In genomic region chr5:1931590-1932138, GRCh38 we compare ENCODE assay signal across 10 cellular contexts. TPM values are rescaled to one million over a fixed set of nuclear protein-coding genes. Genes with fewer than 3 reads are reported as not detected.
DNase-seq lines count a peak whose midpoint lies in the region; ATAC-seq and TF ChIP-seq lines count a peak whose summit lies in the region.
"Had no signal": no experiment of that assay in that cellular context is flagged by ENCODE, and none has a peak within 500 bp of the region (broad histone marks: within the 10 kb centered on the region; RNA-seq: fewer than 3 reads in every experiment).

No MANE protein-coding gene starts in this region.

- H3K9me3 ChIP-seq in sigmoid colon = no peaks in the 10 kb centered on the region

- peak overlapping the region; percentile 21 to 70 (median 55) for H3K4me3 ChIP-seq in dorsolateral prefrontal cortex
- H3K4me3 ChIP-seq in sigmoid colon = peak overlapping the region; percentile 32 to 59 (median 52)

- WGBS in sigmoid colon, 2 donors = 5 to 6% methylated on average over 30 of the region's 30 CpGs

- H3K27me3 ChIP-seq in dorsolateral prefrontal cortex (peaks cover 0 to 44% (median 14%) of the 10 kb centered on the region in 45 donors), sigmoid colon (peaks cover 4 to 29% (median 9%) of the 10 kb centered on the region in 3 donors)

- ATAC-seq in GM21717 (IDR thresholded peaks at IDR 0.05; ENCODE audit: unreplicated experiment) = no peak

- H3K27ac ChIP-seq in dorsolateral prefrontal cortex = peak overlapping the region in 48 of 59 donors; percentile 10 to 87 (median 70)
- H3K27ac ChIP-seq in sigmoid colon = peak overlapping the region; percentile 68 to 81 (median 74)

- H3K4me1 ChIP-seq in sigmoid colon = peaks cover 0 to 12% (median 5%) of the 10 kb centered on the region in 4 donors

- intact Hi-C loops in dorsolateral prefrontal cortex (cut with DNase I) (no loop called here), sigmoid colon (cut with DNase I) (no loop called here)

- in situ Hi-C loops in GM13977 (cut with MboI; ENCODE audit: low pct_unique_long_range_greater_than_20kb, low sequenced_read_pairs, unreplicated experiment) = no loop called here

- peak; percentile 39 for DNase-seq in GM13977 (ENCODE audit: low spot score)
- peak in 6 of 10 donors; percentile 10 to 59 (median 48) for DNase-seq in dorsolateral prefrontal cortex
- peak; percentile 29 for DNase-seq in kidney tubule cell (ENCODE audit: low spot score)
- peak; percentile 75 for DNase-seq in sigmoid colon
- DNase-seq in NOMO-1 treated with dmso at 0.1 percent for 144 hours (lab: John Stamatoyannopoulos, UW; ENCODE audit: unreplicated experiment) = no peak
- DNase-seq in kidney glomerular epithelial cell (lab: John Stamatoyannopoulos, UW) = no peak
- DNase-seq in T-helper 2 cell = no peak
- DNase-seq: activated B cell treated with CpG ODN at 0.5 μM for 24 hours; activated naive CD4-positive, alpha-beta T cell treated with anti-CD3 and anti-CD28 coated beads, Interleukin-2, amount 10 ng/mL, durations not matched to agents 7 days and 5 days had no signal

- TF ChIP-seq CTCF in GM13977 (IDR thresholded peaks at IDR 0.05; ENCODE audit: extremely low read depth, insufficient read depth, missing control alignments) (no peak), dorsolateral prefrontal cortex (IDR thresholded peaks at IDR 0.05 in 54 of 56, conservative IDR thresholded peaks at IDR 0.05 in 2 of 56; ENCODE audit: low read depth in 1 of 56, partially characterized antibody in 56 of 56) (no peak), sigmoid colon (IDR thresholded peaks at IDR 0.05) (no peak)

- no peak for TF ChIP-seq POLR2A in sigmoid colon (IDR thresholded peaks at IDR 0.05)

- TF ChIP-seq EP300 in sigmoid colon (IDR thresholded peaks at IDR 0.05) = no peak

- peaks cover 0 to 8% (median 0%) of the 10 kb centered on the region in 4 donors for H3K36me3 ChIP-seq in sigmoid colon

RNA-seq across cellular contexts. Expression of gene IRX4, which starts 48.9 kb away (rescaled TPM):
- total RNA-seq in dorsolateral prefrontal cortex = not detected
- not detected for total RNA-seq in sigmoid colon
- polyA plus RNA-seq in sigmoid colon = under 1 TPM in 1 of 3 donors, not detected in 2; 0.06 TPM
- total RNA-seq: activated B cell treated with CpG ODN at 0.5 μM for 24 hours had no signal

Comparison
In these comparisons a context has a peak if more than half of its experiments do, and no peak if none do; other contexts are left out.
1. DNase-seq: peak in GM13977 (single experiment), dorsolateral prefrontal cortex (6 of 10), kidney tubule cell (single experiment) and sigmoid colon (single experiment); none in NOMO-1 treated with dmso at 0.1 percent for 144 hours (single experiment), kidney glomerular epithelial cell (single experiment) and T-helper 2 cell (0 of 5).